In genomic region chr17:72408122-72408382, GRCh38 we compare ENCODE assay signal across 1 cellular context.
TF ChIP-seq lines count a peak whose summit lies in the region.

No MANE protein-coding gene starts in this region.

TF ChIP-seq in neural cell, 6 proteins besides CTCF, POLR2A, EP300 and RAD21 (continued from another document):
- no peak for TF ChIP-seq REST (IDR thresholded peaks at IDR 0.05; ENCODE audit: borderline replicate concordance)
- no peak for TF ChIP-seq MXI1 (conservative IDR thresholded peaks at IDR 0.05; ENCODE audit: poor library complexity, severe bottlenecking)
- no peak for TF ChIP-seq EZH2 (IDR thresholded peaks at IDR 0.05; ENCODE audit: borderline replicate concordance, insufficient read depth, low read length, poor library complexity, severe bottlenecking)
- no peak for TF ChIP-seq POLR2AphosphoS5 (IDR thresholded peaks at IDR 0.05)
